ENCODE assay signal across 25 cellular contexts in genomic region chr20:47459344-47460073, GRCh38.
"Had no signal": no experiment of that assay in that cellular context is flagged by ENCODE, and none has a peak within 500 bp of the region (broad histone marks: within the 10 kb centered on the region; RNA-seq: fewer than 3 reads in every experiment).

No MANE protein-coding gene starts in this region.

- H3K4me3 ChIP-seq: MG63, Peyer's patch, SJCRH30 had no signal

- H3K9me3 Mint-ChIP-seq: activated naive CD4-positive, alpha-beta T cell treated with anti-CD3 and anti-CD28 coated beads, Interleukin-2, amount 10 ng/mL, durations not matched to agents 7 days and 5 days; activated T-cell treated with anti-CD3 and anti-CD28 coated beads, Interleukin-2, amount 50 U/mL, for 4 hours; activated T-helper 17 cell treated with anti-CD3 and anti-CD28 coated beads, Interleukin-2, amount 50 U/mL, for 72 hours had no signal

- ATAC-seq: activated CD4-positive, CD25-positive, alpha-beta regulatory T cell treated with anti-CD3 and anti-CD28 coated beads, Interleukin-2, amount 50 U/mL, for 24 hours; activated CD8-positive, alpha-beta memory T cell treated with anti-CD3 and anti-CD28 coated beads, Interleukin-2, amount 10 ng/mL, durations not matched to agents 7 days and 5 days; activated T-cell treated with anti-CD3 and anti-CD28 coated beads, Interleukin-2, amount 50 U/mL, for 4 hours; activated T-helper 17 cell treated with anti-CD3 and anti-CD28 coated beads, Interleukin-2, amount 50 U/mL, for 72 hours had no signal

- H3K27me3 Mint-ChIP-seq: activated CD8-positive, alpha-beta memory T cell treated with anti-CD3 and anti-CD28 coated beads, Interleukin-2, amount 10 ng/mL, durations not matched to agents 7 days and 5 days; activated naive CD4-positive, alpha-beta T cell treated with anti-CD3 and anti-CD28 coated beads, Interleukin-2, amount 10 ng/mL, durations not matched to agents 7 days and 5 days; activated T-helper 17 cell treated with anti-CD3 and anti-CD28 coated beads, Interleukin-2, amount 50 U/mL, for 72 hours had no signal

- H3K36me3 Mint-ChIP-seq: activated CD8-positive, alpha-beta memory T cell treated with anti-CD3 and anti-CD28 coated beads, Interleukin-2, amount 10 ng/mL, durations not matched to agents 7 days and 5 days; activated naive CD4-positive, alpha-beta T cell treated with anti-CD3 and anti-CD28 coated beads, Interleukin-2, amount 10 ng/mL, durations not matched to agents 7 days and 5 days had no signal

- H3K27ac Mint-ChIP-seq: activated CD8-positive, alpha-beta memory T cell treated with anti-CD3 and anti-CD28 coated beads, Interleukin-2, amount 10 ng/mL, durations not matched to agents 7 days and 5 days; activated naive CD4-positive, alpha-beta T cell treated with anti-CD3 and anti-CD28 coated beads, Interleukin-2, amount 10 ng/mL, durations not matched to agents 7 days and 5 days; activated T-helper 17 cell treated with anti-CD3 and anti-CD28 coated beads, Interleukin-2, amount 50 U/mL, for 72 hours had no signal

- H3K9me2 ChIP-seq: SK-N-SH had no signal

- H3K4me1 ChIP-seq: Peyer's patch had no signal

- H3K4me2 ChIP-seq: SK-N-SH had no signal

- H3K9me3 ChIP-seq: Peyer's patch, SJCRH30, SK-N-SH had no signal

- H3K36me3 ChIP-seq: MG63, Peyer's patch, SJCRH30 had no signal

- DNase-seq: activated CD4-positive, alpha-beta T cell treated with anti-CD3 and anti-CD28 coated beads for 48 hours; activated CD4-positive, alpha-beta T cell treated with anti-CD3 and anti-CD28 coated beads, Interleukin-2, amount 50 U/mL, for 48 hours; activated CD8-positive, alpha-beta memory T cell treated with anti-CD3 and anti-CD28 coated beads, Interleukin-2, amount 10 ng/mL, durations not matched to agents 7 days and 5 days; activated gamma-delta T cell treated with Interleukin-2 at 50 U/mL for 16 hours; activated naive CD4-positive, alpha-beta T cell treated with anti-CD3 and anti-CD28 coated beads, Interleukin-2, amount 10 ng/mL, durations not matched to agents 7 days and 5 days; activated T-cell treated with anti-CD3 and anti-CD28 coated beads, Interleukin-2, amount 50 U/mL, for 4 hours; aorta; central memory CD4-positive, alpha-beta T cell; KG1; MG63; NCI-H1105; NCI-H1436; NCI-H1694 treated with DMSO at 0.1 percent for 48 hours; NCI-H2029 treated with DMSO at 0.1 percent for 48 hours; NCI-H510A treated with DMSO at 0.1 percent for 48 hours; NCI-H69; NK-92 treated with Interleukin-12 subunit alpha and Interleukin-12 subunit beta, amount 100 ng/mL, for 24 hours; Peyer's patch; Right ventricle myocardium superior; SJCRH30; SK-N-SH; SW 1271 had no signal

- FAIRE-seq: bronchial epithelial cell had no signal

- H3K27me3 ChIP-seq: MG63, Peyer's patch, SJCRH30 had no signal

- H3K27ac ChIP-seq: Peyer's patch, SJCRH30 had no signal

- H3K4me3 Mint-ChIP-seq: activated CD8-positive, alpha-beta memory T cell treated with anti-CD3 and anti-CD28 coated beads, Interleukin-2, amount 10 ng/mL, durations not matched to agents 7 days and 5 days; activated naive CD4-positive, alpha-beta T cell treated with anti-CD3 and anti-CD28 coated beads, Interleukin-2, amount 10 ng/mL, durations not matched to agents 7 days and 5 days; activated T-cell treated with anti-CD3 and anti-CD28 coated beads, Interleukin-2, amount 50 U/mL, for 4 hours; activated T-helper 17 cell treated with anti-CD3 and anti-CD28 coated beads, Interleukin-2, amount 50 U/mL, for 72 hours had no signal
